ENCODE assay signal across 8 cellular contexts in genomic region chr20:62936996-62937352, GRCh38. TPM values are rescaled to one million over a fixed set of nuclear protein-coding genes. Genes with fewer than 3 reads are reported as not detected.
DNase-seq lines count a peak whose midpoint lies in the region; ATAC-seq and TF ChIP-seq lines count a peak whose summit lies in the region.

No MANE protein-coding gene starts in this region.

- no peaks in the 10 kb centered on the region for H3K27me3 ChIP-seq in SK-N-SH (ENCODE audit: insufficient read depth)

- peaks cover 95% of the 10 kb centered on the region for H3K79me2 ChIP-seq in SK-N-SH (ENCODE audit: insufficient read depth)

- peak overlapping the region; percentile 97 for H3K4me3 Mint-ChIP-seq in activated CD4-positive, alpha-beta T cell treated with anti-CD3 and anti-CD28 coated beads, Interleukin-2, amount 10 ng/mL, durations not matched to agents 24 days and 14 days
- no peak overlapping the region for H3K4me3 Mint-ChIP-seq in progenitor cell of endocrine pancreas (ENCODE audit: low read depth)

- POLR2A ChIA-PET in SK-N-SH (lab: Yijun Ruan, JAX): interaction anchor here (1.9 kb wide), 1 partner anchor 9 kb away, joined by 8 read pairs; no protein-coding TSS in a partner anchor

- 3% methylated on average over 18 of the region's 18 CpGs for WGBS in SK-N-SH (ENCODE audit: low lambda C conversion rate)

- peak overlapping the region; percentile 83 to 89 for H3K27ac ChIP-seq in SK-N-SH (ENCODE audit: low read depth in 2 of 2, low read length in 1 of 2)

- peak overlapping the region; percentile 84 to 86 for H3K4me3 ChIP-seq in SK-N-SH (ENCODE audit: low read depth in 2 of 2, low read length in 1 of 2)
- H3K4me3 ChIP-seq in fibroblast of mammary gland (ENCODE audit: control insufficient read depth, low read depth, low read length): peak overlapping the region; percentile 71

- no peak for TF ChIP-seq EP300 in SK-N-SH (IDR thresholded peaks at IDR 0.05; ENCODE audit: borderline replicate concordance in 1 of 2, low read depth in 1 of 2, low read length in 1 of 2)

- H3K36me3 ChIP-seq in SK-N-SH (replicated peaks in 1 of 2; ENCODE audit: control insufficient read depth in 1 of 2, insufficient read depth in 2 of 2, low read length in 1 of 2): peaks cover 9 to 25% of the 10 kb centered on the region in 2 experiments

- peak overlapping the region; percentile 98 for H3K9ac ChIP-seq in SK-N-SH

- H3F3A ChIP-seq in SK-N-SH (replicated peaks; ENCODE audit: insufficient read depth): peaks cover 12% of the 10 kb centered on the region

- ATAC-seq in GM18858 (IDR thresholded peaks at IDR 0.05; ENCODE audit: unreplicated experiment) (no peak), HG02623 (IDR thresholded peaks at IDR 0.05; ENCODE audit: unreplicated experiment) (no peak), GM19397 (IDR thresholded peaks at IDR 0.05; ENCODE audit: unreplicated experiment) (no peak)

- CTCF ChIA-PET in SK-N-SH (lab: Yijun Ruan, JAX): interaction anchor here (0.8 to 5.7 kb wide), 8 partner anchors 11 to 114 kb away, joined by 3 to 50 read pairs (median 6); partner anchors contain the start of gene DIDO1

- DNase-seq in activated CD4-positive, alpha-beta T cell treated with anti-CD3 and anti-CD28 coated beads, Interleukin-2, amount 10 ng/mL, durations not matched to agents 24 days and 14 days: no peak
- no peak for DNase-seq in activated CD4-positive, alpha-beta T cell treated with anti-CD3 and anti-CD28 coated beads for 1 hour
- DNase-seq in SK-N-SH (no peak), fibroblast of mammary gland (ENCODE audit: low read depth) (peak; percentile 62), progenitor cell of endocrine pancreas (ENCODE audit: low spot score, unreplicated experiment) (no peak)

- H3K4me1 Mint-ChIP-seq in activated CD4-positive, alpha-beta T cell treated with anti-CD3 and anti-CD28 coated beads, Interleukin-2, amount 10 ng/mL, durations not matched to agents 24 days and 14 days: peaks cover 26% of the 10 kb centered on the region
- peaks cover 15% of the 10 kb centered on the region for H3K4me1 Mint-ChIP-seq in progenitor cell of endocrine pancreas (ENCODE audit: low read depth)

- no peak for TF ChIP-seq RAD21 in SK-N-SH (IDR thresholded peaks at IDR 0.05; ENCODE audit: low read length)

- H4K20me1 ChIP-seq in SK-N-SH (ENCODE audit: insufficient read depth): peaks cover 69% of the 10 kb centered on the region

- peaks cover 35% of the 10 kb centered on the region for H3K36me3 Mint-ChIP-seq in activated CD4-positive, alpha-beta T cell treated with anti-CD3 and anti-CD28 coated beads, Interleukin-2, amount 10 ng/mL, durations not matched to agents 24 days and 14 days (ENCODE audit: low read depth)
- peaks cover 6% of the 10 kb centered on the region for H3K36me3 Mint-ChIP-seq in progenitor cell of endocrine pancreas (ENCODE audit: insufficient read depth)

- H3K4me2 ChIP-seq in SK-N-SH: peak overlapping the region; percentile 70

- no peaks in the 10 kb centered on the region for H3K9me2 ChIP-seq in SK-N-SH

- peaks cover 11 to 21% of the 10 kb centered on the region in 2 experiments for H3K4me1 ChIP-seq in SK-N-SH (ENCODE audit: control insufficient read depth in 1 of 2, insufficient read depth in 2 of 2, low read depth in 1 of 2, low read length in 1 of 2)

- no peaks in the 10 kb centered on the region for H3K9me3 ChIP-seq in SK-N-SH

- peak overlapping the region; percentile 62; the same call in 1 of the 2 replicates for H2AFZ ChIP-seq in SK-N-SH (ENCODE audit: low read depth)

- no peaks in the 10 kb centered on the region for H3K9me3 Mint-ChIP-seq in activated CD4-positive, alpha-beta T cell treated with anti-CD3 and anti-CD28 coated beads, Interleukin-2, amount 10 ng/mL, durations not matched to agents 24 days and 14 days
- no peaks in the 10 kb centered on the region for H3K9me3 Mint-ChIP-seq in progenitor cell of endocrine pancreas (ENCODE audit: low read depth)

- intact Hi-C loops in activated CD4-positive, alpha-beta T cell treated with anti-CD3 and anti-CD28 coated beads, Interleukin-2, amount 10 ng/mL, durations not matched to agents 24 days and 14 days (cut with micrococcal nuclease): loop anchor here (1.0 to 5.0 kb wide), 5 partner anchors 8 to 1020 kb away; partner anchors contain the start of genes UCKL1 and YTHDF1

- TF ChIP-seq CTCF in SK-N-SH (IDR thresholded peaks at IDR 0.05): no peak
- no peak for TF ChIP-seq CTCF in fibroblast of mammary gland (conservative IDR thresholded peaks at IDR 0.05; ENCODE audit: control insufficient read depth, insufficient read depth, low read depth, low read length)
- TF ChIP-seq CTCF in progenitor cell of endocrine pancreas (IDR thresholded peaks at IDR 0.05; ENCODE audit: unreplicated experiment): no peak

- peak overlapping the region; percentile 99 for H3K27ac Mint-ChIP-seq in activated CD4-positive, alpha-beta T cell treated with anti-CD3 and anti-CD28 coated beads, Interleukin-2, amount 10 ng/mL, durations not matched to agents 24 days and 14 days
- H3K27ac Mint-ChIP-seq in progenitor cell of endocrine pancreas: peak overlapping the region; percentile 99

- H3K27me3 Mint-ChIP-seq in activated CD4-positive, alpha-beta T cell treated with anti-CD3 and anti-CD28 coated beads, Interleukin-2, amount 10 ng/mL, durations not matched to agents 24 days and 14 days: no peaks in the 10 kb centered on the region
- H3K27me3 Mint-ChIP-seq in progenitor cell of endocrine pancreas: no peaks in the 10 kb centered on the region

TF ChIP-seq in SK-N-SH, 30 proteins besides CTCF, POLR2A, EP300 and RAD21:
- TF ChIP-seq ELF1 (IDR thresholded peaks at IDR 0.05): no peak

RNA-seq across cellular contexts. Expression of gene GID8, which starts 1.0 kb away (rescaled TPM):
- 50.0 and 58.0 TPM in 2 replicates for total RNA-seq in activated CD4-positive, alpha-beta T cell treated with anti-CD3 and anti-CD28 coated beads, Interleukin-2, amount 10 ng/mL, durations not matched to agents 24 days and 14 days
- polyA plus RNA-seq in SK-N-SH (2012; rRNA removed): 18.1 and 18.7 TPM in 2 replicates
- polyA plus RNA-seq in SK-N-SH (2012; cell fraction: cytosol; rRNA removed): 18.8 and 19.9 TPM in 2 replicates
- polyA plus RNA-seq in SK-N-SH (2012; cell fraction: nucleus; rRNA removed): 13.2 and 15.2 TPM in 2 replicates
- 66.7 and 71.6 TPM in 2 replicates for total RNA-seq in progenitor cell of endocrine pancreas

RNA-seq across cellular contexts. Expression of gene DIDO1, which starts 10.7 kb away (rescaled TPM):
- 58.5 and 61.2 TPM in 2 replicates for total RNA-seq in activated CD4-positive, alpha-beta T cell treated with anti-CD3 and anti-CD28 coated beads, Interleukin-2, amount 10 ng/mL, durations not matched to agents 24 days and 14 days
- 14.7 and 15.6 TPM in 2 replicates for polyA plus RNA-seq in SK-N-SH (2012; rRNA removed)
- 9.5 and 11.1 TPM in 2 replicates for polyA plus RNA-seq in SK-N-SH (2012; cell fraction: cytosol; rRNA removed)
- polyA plus RNA-seq in SK-N-SH (2012; cell fraction: nucleus; rRNA removed): 59.9 and 69.2 TPM in 2 replicates
- total RNA-seq in progenitor cell of endocrine pancreas: 68.2 and 71.2 TPM in 2 replicates

RNA-seq across cellular contexts. Expression of gene SLC17A9, which starts 15.5 kb away (rescaled TPM):
- 13.0 and 14.0 TPM in 2 replicates for total RNA-seq in activated CD4-positive, alpha-beta T cell treated with anti-CD3 and anti-CD28 coated beads, Interleukin-2, amount 10 ng/mL, durations not matched to agents 24 days and 14 days
- polyA plus RNA-seq in SK-N-SH (2012; rRNA removed): not detected in 2 replicates
- polyA plus RNA-seq in SK-N-SH (2012; cell fraction: cytosol; rRNA removed): 0.01 TPM in 1 of 2 replicates, not detected in the other
- 0.19 and 0.23 TPM in 2 replicates for polyA plus RNA-seq in SK-N-SH (2012; cell fraction: nucleus; rRNA removed)
- total RNA-seq in progenitor cell of endocrine pancreas: 8.0 and 8.3 TPM in 2 replicates
